In the genomic region with DNA sequence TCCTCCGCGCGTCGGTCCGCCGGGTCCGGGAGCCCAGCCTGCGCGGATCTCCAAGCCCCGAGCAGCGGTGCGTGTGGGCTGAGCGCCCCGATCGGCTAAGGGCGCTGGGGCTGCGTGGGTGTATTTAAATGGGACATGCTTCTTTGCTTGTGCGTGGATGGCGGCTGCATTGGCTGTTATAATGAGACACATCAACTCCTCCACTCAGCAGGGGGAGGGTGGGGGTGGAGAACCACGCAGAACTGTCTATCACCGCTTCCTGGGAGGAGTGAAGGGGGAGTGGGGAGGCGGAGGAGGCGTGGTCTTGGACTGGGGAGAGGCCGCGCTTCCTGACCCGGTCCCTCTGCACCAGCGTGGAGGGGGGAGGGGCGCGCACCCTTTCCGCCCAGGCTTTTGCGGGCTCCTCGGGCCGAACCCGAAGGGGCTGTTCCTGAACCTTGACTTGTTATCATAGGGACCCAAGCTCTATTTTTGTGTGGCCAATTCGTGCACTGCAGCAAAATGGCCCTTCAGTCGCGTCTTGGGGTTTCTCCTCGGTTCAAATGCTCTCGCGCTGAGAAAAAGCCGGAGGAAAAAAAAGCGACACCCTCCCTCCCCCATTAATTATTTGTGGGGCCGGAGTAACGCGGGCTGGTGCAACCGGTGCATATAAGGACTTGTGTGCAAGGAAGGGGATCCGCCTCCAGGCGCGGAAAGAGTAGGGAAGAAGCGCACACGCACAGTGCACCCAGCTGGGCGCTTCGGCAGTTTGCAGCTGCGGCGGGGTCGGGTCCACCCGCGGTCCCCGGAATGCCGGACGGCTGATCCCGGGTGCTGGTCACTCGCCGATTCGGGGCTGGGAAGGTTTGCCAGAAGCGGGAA, we compare ENCODE assay signal across 8 cellular contexts. TPM values are rescaled to one million over a fixed set of nuclear protein-coding genes. Genes with fewer than 3 reads are reported as not detected.
DNase-seq lines count a peak whose midpoint lies in the region; ATAC-seq, FAIRE-seq and TF ChIP-seq lines count a peak whose summit lies in the region.

Gene TNIK (minus strand): TSS at position 180 of the 861 bp plus-strand sequence. CDS start 342 bp downstream, outside the sequence.

- H3K27ac Mint-ChIP-seq in T-helper 2 cell treated with Interferon-gamma antibody and Interleukin-4, amounts not matched to agents 5 μg/mL and 100 μg/mL, for 36 hours: peak within 1 kb of the TSS; percentile 86
- H3K27ac Mint-ChIP-seq in astrocyte (ENCODE audit: unreplicated experiment): peak within 1 kb of the TSS; percentile 80

- in situ Hi-C loops in GM13977 (cut with MboI; ENCODE audit: low pct_unique_long_range_greater_than_20kb, low sequenced_read_pairs, unreplicated experiment): no loop called here

- H3K4me1 ChIP-seq in astrocyte (ENCODE audit: insufficient read depth, low read length): peaks cover 9% of the 10 kb centered on the region

- TF ChIP-seq CTCF in GM13977 (IDR thresholded peaks at IDR 0.05; ENCODE audit: extremely low read depth, insufficient read depth, missing control alignments): peak; percentile 45
- peak; percentile 16 for TF ChIP-seq CTCF in astrocyte (IDR thresholded peaks at IDR 0.05; ENCODE audit: insufficient read depth, low read depth, low read length)

- peaks cover 4% of the 10 kb centered on the region for H3K9me3 Mint-ChIP-seq in T-helper 2 cell treated with Interferon-gamma antibody and Interleukin-4, amounts not matched to agents 5 μg/mL and 100 μg/mL, for 36 hours
- H3K9me3 Mint-ChIP-seq in astrocyte (ENCODE audit: unreplicated experiment): peaks cover 3% of the 10 kb centered on the region

- peaks cover 10% of the 10 kb centered on the region for H3K36me3 Mint-ChIP-seq in T-helper 2 cell treated with Interferon-gamma antibody and Interleukin-4, amounts not matched to agents 5 μg/mL and 100 μg/mL, for 36 hours (ENCODE audit: low read depth)
- peaks cover 4% of the 10 kb centered on the region for H3K36me3 Mint-ChIP-seq in astrocyte (ENCODE audit: low read depth, unreplicated experiment)

- peak within 1 kb of the TSS; percentile 87 for H2AFZ ChIP-seq in astrocyte (ENCODE audit: low read depth, low read length)

- H3K4me2 ChIP-seq in astrocyte (ENCODE audit: low read length): peak within 1 kb of the TSS; percentile 93

- no peaks in the 10 kb centered on the region for H3K27me3 Mint-ChIP-seq in T-helper 2 cell treated with Interferon-gamma antibody and Interleukin-4, amounts not matched to agents 5 μg/mL and 100 μg/mL, for 36 hours (ENCODE audit: low read depth)
- H3K27me3 Mint-ChIP-seq in astrocyte (ENCODE audit: low read depth, unreplicated experiment): no peaks in the 10 kb centered on the region

- H3K79me2 ChIP-seq in astrocyte (ENCODE audit: insufficient read depth, low read length): peaks cover 36% of the 10 kb centered on the region

- H3K36me3 ChIP-seq in astrocyte (ENCODE audit: insufficient read depth, low read length): no peaks in the 10 kb centered on the region

- no peaks in the 10 kb centered on the region for H3K9me3 ChIP-seq in astrocyte (ENCODE audit: insufficient read depth, low read depth, low read length)

- DNase-seq in GM13977 (ENCODE audit: low spot score) (peak; percentile 90), NCI-H146 (lab: John Stamatoyannopoulos, UW) (peak; percentile 83), astrocyte (ENCODE audit: low read depth) (peak; percentile 92), hepatic stellate cell (ENCODE audit: low spot score) (peak; percentile 90), retina (peak; percentile 93), SHP77 (lab: John Stamatoyannopoulos, UW) (no peak)
- DNase-seq in T-helper 2 cell treated with Interferon-gamma antibody and Interleukin-4, amounts not matched to agents 5 μg/mL and 100 μg/mL, for 36 hours (ENCODE audit: low spot score): peak; percentile 93

- H3K27me3 ChIP-seq in astrocyte (ENCODE audit: insufficient read depth, low read length): no peaks in the 10 kb centered on the region

- peaks cover 42% of the 10 kb centered on the region for H3K4me1 Mint-ChIP-seq in T-helper 2 cell treated with Interferon-gamma antibody and Interleukin-4, amounts not matched to agents 5 μg/mL and 100 μg/mL, for 36 hours (ENCODE audit: low read depth)
- peaks cover 22% of the 10 kb centered on the region for H3K4me1 Mint-ChIP-seq in astrocyte (ENCODE audit: low read depth, unreplicated experiment)

- peak within 1 kb of the TSS; percentile 88 for H3K4me3 Mint-ChIP-seq in T-helper 2 cell treated with Interferon-gamma antibody and Interleukin-4, amounts not matched to agents 5 μg/mL and 100 μg/mL, for 36 hours
- peak within 1 kb of the TSS; percentile 100 for H3K4me3 Mint-ChIP-seq in astrocyte (ENCODE audit: unreplicated experiment)

- peak within 1 kb of the TSS; percentile 39 for H3K27ac ChIP-seq in astrocyte (ENCODE audit: low read depth, low read length)

- H3K4me3 ChIP-seq in astrocyte (ENCODE audit: insufficient read depth, low read depth, low read length): peak within 1 kb of the TSS; percentile 68

- peak within 1 kb of the TSS; percentile 81 for H3K9ac ChIP-seq in astrocyte (ENCODE audit: low read length)

- peak; percentile 86 for ATAC-seq in HG02798 (IDR thresholded peaks at IDR 0.05; ENCODE audit: poor library complexity, unreplicated experiment)

- no peak for FAIRE-seq in astrocyte (lab: Jason Lieb, UNC)

- peaks cover 26% of the 10 kb centered on the region for H4K20me1 ChIP-seq in astrocyte (ENCODE audit: insufficient read depth, low read length)

RNA-seq across cellular contexts. Expression of gene TNIK, which starts in this region (rescaled TPM):
- 68.6 and 70.0 TPM in 2 replicates for total RNA-seq in astrocyte

Comparison
In these comparisons a context has a peak if more than half of its experiments do, and no peak if none do; other contexts are left out.
1. DNase-seq: peak in GM13977 (single experiment), NCI-H146 (single experiment), T-helper 2 cell treated with Interferon-gamma antibody and Interleukin-4, amounts not matched to agents 5 μg/mL and 100 μg/mL, for 36 hours (single experiment), astrocyte (single experiment), hepatic stellate cell (single experiment) and retina (single experiment); none in SHP77 (0 of 2).